19 cellular contexts compared by ENCODE assay signal in genomic region chr16:65010136-65010535, GRCh38.
DNase-seq lines count a peak whose midpoint lies in the region; ATAC-seq and TF ChIP-seq lines count a peak whose summit lies in the region.
"Had no signal": no experiment of that assay in that cellular context is flagged by ENCODE, and none has a peak within 500 bp of the region (broad histone marks: within the 10 kb centered on the region; RNA-seq: fewer than 3 reads in every experiment).

No MANE protein-coding gene starts in this region.

- H3K9me3 Mint-ChIP-seq in CD14-positive monocyte: peaks cover 0 to 6% (median 2%) of the 10 kb centered on the region in 7 donors
- H3K9me3 Mint-ChIP-seq: H9 had no signal

- no peak for TF ChIP-seq RAD21 in neural cell (conservative IDR thresholded peaks at IDR 0.05)

- ATAC-seq in foreskin keratinocyte (no peak), HG03565 (IDR thresholded peaks at IDR 0.05; ENCODE audit: unreplicated experiment) (no peak)

- TF ChIP-seq CTCF in dorsolateral prefrontal cortex (IDR thresholded peaks at IDR 0.05 in 54 of 56, conservative IDR thresholded peaks at IDR 0.05 in 2 of 56; ENCODE audit: low read depth in 1 of 56, partially characterized antibody in 56 of 56) (no peak), neural cell (IDR thresholded peaks at IDR 0.05; ENCODE audit: poor library complexity, severe bottlenecking) (no peak), CD14-positive monocyte (IDR thresholded peaks at IDR 0.05) (no peak), foreskin keratinocyte (conservative IDR thresholded peaks at IDR 0.05) (no peak)

- no peaks in the 10 kb centered on the region for H3F3A ChIP-seq in neural cell (ENCODE audit: insufficient read depth, low read length, poor library complexity, severe bottlenecking)

- no peak overlapping the region for H3K27ac Mint-ChIP-seq in CD14-positive monocyte
- H3K27ac Mint-ChIP-seq: H9 had no signal

- H3K27me3 ChIP-seq in dorsolateral prefrontal cortex: no peaks in the 10 kb centered on the region
- no peaks in the 10 kb centered on the region for H3K27me3 ChIP-seq in neural cell (ENCODE audit: insufficient read depth, low read depth, low read length)
- no peaks in the 10 kb centered on the region for H3K27me3 ChIP-seq in foreskin keratinocyte
- H3K27me3 ChIP-seq: SJSA1 had no signal

- peak overlapping the region in 53 of 59 donors; percentile 6 to 86 (median 61) for H3K27ac ChIP-seq in dorsolateral prefrontal cortex
- peak overlapping the region; percentile 74 for H3K27ac ChIP-seq in neural cell (ENCODE audit: low read length)
- no peak overlapping the region for H3K27ac ChIP-seq in foreskin keratinocyte
- H3K27ac ChIP-seq: RWPE1, SJSA1 had no signal

- H2AFZ ChIP-seq in neural cell (ENCODE audit: low read depth, low read length): peak overlapping the region; percentile 7

- no peaks in the 10 kb centered on the region for H3K36me3 Mint-ChIP-seq in CD14-positive monocyte

- no peak for TF ChIP-seq EP300 in neural cell (conservative IDR thresholded peaks at IDR 0.05; ENCODE audit: poor library complexity, severe bottlenecking)

- H3K79me2 ChIP-seq in neural cell (replicated peaks; ENCODE audit: insufficient read depth, low read length): no peaks in the 10 kb centered on the region

- H3K4me2 ChIP-seq in neural cell (ENCODE audit: low read length): peak overlapping the region; percentile 53

- H3K9me2 ChIP-seq in neural cell (ENCODE audit: insufficient read depth, low read length): no peaks in the 10 kb centered on the region

- no peak overlapping the region for H3K4me3 Mint-ChIP-seq in CD14-positive monocyte
- H3K4me3 Mint-ChIP-seq: H9 had no signal

- no peaks in the 10 kb centered on the region for H3K4me1 Mint-ChIP-seq in CD14-positive monocyte

- H4K20me1 ChIP-seq in neural cell (ENCODE audit: insufficient read depth): no peaks in the 10 kb centered on the region

- H3K9me3 ChIP-seq in neural cell (ENCODE audit: low read length): no peaks in the 10 kb centered on the region
- H3K9me3 ChIP-seq: SJSA1 had no signal

- H3K4me3 ChIP-seq in dorsolateral prefrontal cortex: peak overlapping the region in 44 of 59 donors; percentile 4 to 58 (median 33)
- peak overlapping the region; percentile 54 for H3K4me3 ChIP-seq in neural cell (ENCODE audit: low read length)
- H3K4me3 ChIP-seq: SJSA1 had no signal

- no peaks in the 10 kb centered on the region for H3K36me3 ChIP-seq in neural cell (ENCODE audit: insufficient read depth, low read length)

- peak overlapping the region; percentile 42 for H3K9ac ChIP-seq in neural cell (ENCODE audit: low read length)

- H3K27me3 Mint-ChIP-seq in CD14-positive monocyte (ENCODE audit: low read depth in 3 of 3): peaks cover 0 to 3% (median 0%) of the 10 kb centered on the region in 3 donors

- H3K4me1 ChIP-seq in foreskin keratinocyte: no peaks in the 10 kb centered on the region

- DNase-seq in NCI-H748 (lab: John Stamatoyannopoulos, UW; ENCODE audit: unreplicated experiment) (peak; percentile 39), NCI-H748 treated with DMSO at 0.1 percent for 48 hours (lab: John Stamatoyannopoulos, UW) (no peak), dorsolateral prefrontal cortex (no peak), CD14-positive monocyte (ENCODE audit: low spot score) (no peak), GDM1 (lab: John Stamatoyannopoulos, UW) (no peak), foreskin keratinocyte (no peak)
- DNase-seq: Calu3; DMS79; H9; IMR-90; Kasumi-1; NCI-H2029; NCI-H510A treated with DMSO at 0.1 percent for 48 hours; NK-92 treated with Interleukin-12 subunit alpha and Interleukin-12 subunit beta, amount 100 ng/mL, for 24 hours; OCI-M1 had no signal

- intact Hi-C loops in dorsolateral prefrontal cortex (cut with DNase I) (loop anchor here in 1 of 2 donors (5.0 kb wide), 1 partner anchor 47 kb away; no protein-coding TSS in a partner anchor), CD14-positive monocyte (cut with micrococcal nuclease) (no loop called here)

TF ChIP-seq in neural cell, 6 proteins besides CTCF, POLR2A, EP300 and RAD21:
- no peak for TF ChIP-seq EZH2 (IDR thresholded peaks at IDR 0.05; ENCODE audit: borderline replicate concordance, insufficient read depth, low read length, poor library complexity, severe bottlenecking)
- TF ChIP-seq SMC3 (conservative IDR thresholded peaks at IDR 0.05; ENCODE audit: poor library complexity): no peak
- no peak for TF ChIP-seq POLR2AphosphoS5 (IDR thresholded peaks at IDR 0.05)
- no peak for TF ChIP-seq TAF1 (IDR thresholded peaks at IDR 0.05; ENCODE audit: low read depth)
- no peak for TF ChIP-seq MXI1 (conservative IDR thresholded peaks at IDR 0.05; ENCODE audit: poor library complexity, severe bottlenecking)
- no peak for TF ChIP-seq REST (IDR thresholded peaks at IDR 0.05; ENCODE audit: borderline replicate concordance)
